Comparison of ENCODE assay signal across 28 cellular contexts in the genomic region with DNA sequence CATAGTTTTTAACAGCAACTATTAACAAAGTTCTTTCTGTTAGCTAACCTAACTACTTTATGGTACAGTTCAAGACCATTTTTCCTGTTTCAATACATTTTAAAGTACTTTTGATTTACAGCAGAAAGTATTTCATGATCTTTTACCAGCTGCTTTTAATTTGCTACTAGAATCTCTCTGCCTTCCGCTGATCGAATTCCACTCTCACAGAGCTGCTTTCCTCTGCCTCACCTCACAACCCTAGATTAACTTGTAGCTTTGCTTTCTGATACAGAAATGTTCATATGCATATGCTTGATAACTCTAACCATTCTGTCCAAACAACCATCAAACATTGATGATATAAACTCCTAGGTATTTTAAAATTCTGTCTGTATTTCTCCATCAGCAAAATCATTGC.
"Had no signal": no experiment of that assay in that cellular context is flagged by ENCODE, and none has a peak within 500 bp of the region (broad histone marks: within the 10 kb centered on the region; RNA-seq: fewer than 3 reads in every experiment).

No MANE protein-coding gene starts in this region.

- H3K27me3 ChIP-seq: left lung, neural progenitor cell, neutrophil, ovary, right atrium auricular region, right lobe of liver, tibial nerve, vagina had no signal

- H3K4me1 Mint-ChIP-seq: naive thymus-derived CD8-positive, alpha-beta T cell; neural progenitor cell; stimulated activated memory B cell treated with anti-CD40 and anti-IgM and Interleukin-4, amounts not matched to agents 10 μg/mL and 1 μg/mL and 100 μg/mL, for 72 hours; stimulated activated naive CD8-positive, alpha-beta T cell treated with anti-CD3 and anti-CD28 coated beads, Interleukin-15, amount 100 ng/mL, for 72 hours had no signal

- H3K36me3 Mint-ChIP-seq: naive thymus-derived CD8-positive, alpha-beta T cell; type B pancreatic cell had no signal

- DNase-seq: hippocampal formation; kidney; left colon; left lung; lower lobe of right lung; mesendoderm; midbrain; naive thymus-derived CD8-positive, alpha-beta T cell; occipital lobe; ovary; right lobe of liver; stimulated activated CD4-positive, alpha-beta T cell treated with anti-CD3 and anti-CD28 coated beads, Interleukin-1b, Interleukin-23, amount 100 ng/mL, for 48 hours; stimulated activated CD4-positive, alpha-beta T cell treated with anti-CD3 and anti-CD28 coated beads, Interleukin-2, amount 100 ng/mL, for 48 hours; stimulated activated CD4-positive, alpha-beta T cell treated with anti-CD3 and anti-CD28 coated beads, Interleukin-4, amount 100 ng/mL, for 4 hours; stimulated activated CD8-positive, alpha-beta memory T cell treated with anti-CD3 and anti-CD28 coated beads, Interleukin-4, amount 100 ng/mL, for 48 hours; stimulated activated naive CD4-positive, alpha-beta T cell treated with Interleukin-2 at 50 U/mL for 16 hours; stimulated activated naive CD8-positive, alpha-beta T cell treated with anti-CD3 and anti-CD28 coated beads, Interleukin-15, amount 100 ng/mL, for 72 hours; substantia nigra had no signal

- H3K27ac Mint-ChIP-seq: naive thymus-derived CD8-positive, alpha-beta T cell; nephron; neural progenitor cell; progenitor cell of endocrine pancreas; stimulated activated memory B cell treated with anti-CD40 and anti-IgM and Interleukin-4, amounts not matched to agents 10 μg/mL and 1 μg/mL and 100 μg/mL, for 72 hours; stimulated activated naive CD8-positive, alpha-beta T cell treated with anti-CD3 and anti-CD28 coated beads, Interleukin-15, amount 100 ng/mL, for 72 hours; type B pancreatic cell had no signal

- H3K4me1 ChIP-seq: left lung, lower lobe of right lung, neural progenitor cell, right atrium auricular region, right lobe of liver, tibial nerve, vagina had no signal

- H3K4me3 ChIP-seq: left lung, lower lobe of right lung, neural progenitor cell, ovary, right atrium auricular region, right lobe of liver, smooth muscle cell, tibial nerve, vagina had no signal

- H3K9me3 ChIP-seq: lower lobe of right lung, neutrophil, ovary, right lobe of liver, vagina had no signal

- H3K36me3 ChIP-seq: left lung, lower lobe of right lung, neutrophil, ovary, right atrium auricular region, right lobe of liver, tibial nerve, vagina had no signal

- ATAC-seq: left colon; left lung; lower lobe of right lung; naive thymus-derived CD8-positive, alpha-beta T cell; right lobe of liver; stimulated activated memory B cell treated with anti-CD40 and anti-IgM and Interleukin-4, amounts not matched to agents 10 μg/mL and 1 μg/mL and 100 μg/mL, for 72 hours; stimulated activated naive CD8-positive, alpha-beta T cell treated with anti-CD3 and anti-CD28 coated beads, Interleukin-15, amount 100 ng/mL, for 72 hours had no signal

- H3K27ac ChIP-seq: left lung, lower lobe of right lung, neural progenitor cell, neutrophil, ovary, right atrium auricular region, right lobe of liver, tibial nerve, vagina had no signal

- H3K4me3 Mint-ChIP-seq: naive thymus-derived CD8-positive, alpha-beta T cell; nephron; neural progenitor cell; stimulated activated memory B cell treated with anti-CD40 and anti-IgM and Interleukin-4, amounts not matched to agents 10 μg/mL and 1 μg/mL and 100 μg/mL, for 72 hours; stimulated activated naive CD8-positive, alpha-beta T cell treated with anti-CD3 and anti-CD28 coated beads, Interleukin-15, amount 100 ng/mL, for 72 hours; type B pancreatic cell had no signal

- H3K9ac ChIP-seq: neural progenitor cell had no signal

- H3K27me3 Mint-ChIP-seq: stimulated activated memory B cell treated with anti-CD40 and anti-IgM and Interleukin-4, amounts not matched to agents 10 μg/mL and 1 μg/mL and 100 μg/mL, for 72 hours; stimulated activated naive CD8-positive, alpha-beta T cell treated with anti-CD3 and anti-CD28 coated beads, Interleukin-15, amount 100 ng/mL, for 72 hours; type B pancreatic cell had no signal
